Comparison of ENCODE assay signal across 8 cellular contexts in genomic region chr3:173396191-173397041, GRCh38. TPM values are rescaled to one million over a fixed set of nuclear protein-coding genes. Genes with fewer than 3 reads are reported as not detected.
DNase-seq lines count a peak whose midpoint lies in the region; ATAC-seq, FAIRE-seq and TF ChIP-seq lines count a peak whose summit lies in the region.

No MANE protein-coding gene starts in this region.

- intact Hi-C loops in pancreas (cut with DNase I): no loop called here

- TF ChIP-seq CTCF in AG04450 (IDR thresholded peaks at IDR 0.05; ENCODE audit: low read depth, low read length): no peak
- no peak for TF ChIP-seq CTCF in GM23338 (conservative IDR thresholded peaks at IDR 0.05; ENCODE audit: low read depth in 2 of 2)
- TF ChIP-seq CTCF in fibroblast of pulmonary artery (IDR thresholded peaks at IDR 0.05; ENCODE audit: low read length, missing control alignments): no peak
- TF ChIP-seq CTCF in pancreas (IDR thresholded peaks at IDR 0.05): no peak

- peaks cover 13% of the 10 kb centered on the region for H3K27me3 Mint-ChIP-seq in GM23338 (ENCODE audit: insufficient read depth, low read depth, poor library complexity)

- H3F3A ChIP-seq in GM23338 (replicated peaks; ENCODE audit: low read depth): no peaks in the 10 kb centered on the region

- H3K27ac Mint-ChIP-seq in GM23338: no peak overlapping the region

- DNase-seq in AG04450 (ENCODE audit: low read depth, low spot score): no peak
- peak; percentile 64 for DNase-seq in GM23338 (ENCODE audit: low spot score)
- no peak for DNase-seq in SK-N-MC (ENCODE audit: low read depth, low spot score)
- DNase-seq in fibroblast of pulmonary artery (ENCODE audit: low read depth): peak; percentile 3
- DNase-seq in pancreas: peak in 1 of 6 donors; percentile 45
- DNase-seq in RKO (ENCODE audit: low spot score): no peak
- no peak for DNase-seq in HuH-7.5 (ENCODE audit: low spot score)

- H3K4me3 ChIP-seq in AG04450 (ENCODE audit: low read depth, low read length): peak overlapping the region; percentile 69
- H3K4me3 ChIP-seq in GM23338: peak overlapping the region; percentile 81
- peak overlapping the region; percentile 93 for H3K4me3 ChIP-seq in SK-N-MC
- peak overlapping the region; percentile 65 for H3K4me3 ChIP-seq in fibroblast of pulmonary artery (replicated peaks; ENCODE audit: low read depth, low read length)
- peak overlapping the region; percentile 45 to 71 (median 56) for H3K4me3 ChIP-seq in pancreas

- no peaks in the 10 kb centered on the region; the same call in 2 of the 3 replicates for H3K9me3 Mint-ChIP-seq in GM23338

- CTCF ChIA-PET in AG04450 (lab: Charles Lee): interaction anchor here (1.0 kb wide), 1 partner anchor 25 kb away, joined by 3 read pairs; no protein-coding TSS in a partner anchor

- H3K9me3 ChIP-seq in AG04450 (ENCODE audit: control insufficient read depth, insufficient read depth, low read length) (no peaks in the 10 kb centered on the region; the same call in 1 of the 2 replicates), SK-N-MC (ENCODE audit: low read depth, low read length) (no peaks in the 10 kb centered on the region), pancreas (no peaks in the 10 kb centered on the region)

- peaks cover 18% of the 10 kb centered on the region for H3K4me1 ChIP-seq in GM23338 (ENCODE audit: insufficient read depth)
- H3K4me1 ChIP-seq in pancreas: peaks cover 0 to 11% (median 4%) of the 10 kb centered on the region in 3 donors

- H3K27ac ChIP-seq in AG04450 (ENCODE audit: low read depth, low read length): no peak overlapping the region
- H3K27ac ChIP-seq in GM23338 (ENCODE audit: low read depth): no peak overlapping the region
- H3K27ac ChIP-seq in SK-N-MC: no peak overlapping the region
- peak overlapping the region in 1 of 4 donors; percentile 69 for H3K27ac ChIP-seq in pancreas

- peaks cover 30% of the 10 kb centered on the region for H3K4me1 Mint-ChIP-seq in GM23338

- peak overlapping the region; percentile 94 for H3K4me3 Mint-ChIP-seq in GM23338

- FAIRE-seq in pancreas (lab: Jason Lieb, UNC): no peak

- WGBS in pancreas, 2 donors: 2% methylated on average over 29 of the region's 29 CpGs

- POLR2A ChIA-PET in AG04450 (lab: Yijun Ruan, JAX): no interaction called here

- no peaks in the 10 kb centered on the region; the same call in 2 of the 3 replicates for H3K36me3 Mint-ChIP-seq in GM23338 (ENCODE audit: low read depth)

- peak; percentile 13 for ATAC-seq in GM23338
- ATAC-seq in pancreas: peak in 2 of 4 donors; percentile 5 to 18
- ATAC-seq in GM19328 (IDR thresholded peaks at IDR 0.05; ENCODE audit: unreplicated experiment): no peak

- peak overlapping the region; percentile 98 for H3K4me2 ChIP-seq in GM23338

- peak overlapping the region; percentile 91 for H2AFZ ChIP-seq in GM23338

- H3K79me2 ChIP-seq in GM23338 (replicated peaks; ENCODE audit: insufficient read depth): no peaks in the 10 kb centered on the region

- peak overlapping the region; percentile 70 for H3K9ac ChIP-seq in SK-N-MC (ENCODE audit: insufficient read length)

- H4K20me1 ChIP-seq in GM23338 (replicated peaks; ENCODE audit: insufficient read depth): no peaks in the 10 kb centered on the region

- H3K9me2 ChIP-seq in GM23338 (ENCODE audit: insufficient read depth): no peaks in the 10 kb centered on the region

- H3K27me3 ChIP-seq in AG04450 (ENCODE audit: control insufficient read depth, insufficient read depth, low read length) (peaks cover 28% of the 10 kb centered on the region), GM23338 (ENCODE audit: insufficient read depth) (peaks cover 29% of the 10 kb centered on the region), pancreas (peaks cover 0 to 38% (median 2%) of the 10 kb centered on the region in 4 donors)

- no peaks in the 10 kb centered on the region for H3K36me3 ChIP-seq in GM23338 (ENCODE audit: insufficient read depth)
- no peaks in the 10 kb centered on the region for H3K36me3 ChIP-seq in SK-N-MC (ENCODE audit: insufficient read depth, low read length)
- no peaks in the 10 kb centered on the region for H3K36me3 ChIP-seq in pancreas

TF ChIP-seq in GM23338, 12 proteins besides CTCF, POLR2A, EP300 and RAD21:
- TF ChIP-seq EZH2 (IDR thresholded peaks at IDR 0.05; ENCODE audit: low read depth, unreplicated experiment) (peak; percentile 24), CREB1 (CRISPR knock-in tag; IDR thresholded peaks at IDR 0.05; ENCODE audit: low read depth) (no peak)
TF ChIP-seq in GM23338: peak in this region for 1.

RNA-seq across cellular contexts. Expression of gene NLGN1, which starts 1.1 kb away (rescaled TPM):
- polyA plus RNA-seq in AG04450 (2011; rRNA removed): 1.4 and 1.7 TPM in 2 replicates
- polyA minus RNA-seq in AG04450 (2011; rRNA and poly(A)+ RNA removed): 7.3 and 8.3 TPM in 2 replicates
- 9.6 and 18.6 TPM in 2 replicates for total RNA-seq in GM23338 (2014; rRNA removed; shearing (Covaris generic))
- polyA plus RNA-seq in GM23338 (2016; fragmentation: Nextera tagmentation; extraction: Ambion mirVana): 4.4 and 6.5 TPM in 2 replicates
- total RNA-seq in pancreas: 1 to 10 TPM in 3 of 6 donors, under 1 TPM in 3; 0.51 to 2.3 (median 0.97) TPM
- under 1 TPM; 0.49 to 0.99 TPM for polyA plus RNA-seq in pancreas

Comparison
In these comparisons a context has a peak if more than half of its experiments do, and no peak if none do; other contexts are left out.
1. DNase-seq: peak in GM23338 (single experiment) and fibroblast of pulmonary artery (single experiment); none in AG04450 (single experiment), SK-N-MC (single experiment), RKO (single experiment) and HuH-7.5 (single experiment).
2. Peak in every context shown above with its lines, with median percentiles within 50 percentile points of each other: H3K4me3 ChIP-seq.